Comparison of ENCODE assay signal across 9 cellular contexts in the genomic region with DNA sequence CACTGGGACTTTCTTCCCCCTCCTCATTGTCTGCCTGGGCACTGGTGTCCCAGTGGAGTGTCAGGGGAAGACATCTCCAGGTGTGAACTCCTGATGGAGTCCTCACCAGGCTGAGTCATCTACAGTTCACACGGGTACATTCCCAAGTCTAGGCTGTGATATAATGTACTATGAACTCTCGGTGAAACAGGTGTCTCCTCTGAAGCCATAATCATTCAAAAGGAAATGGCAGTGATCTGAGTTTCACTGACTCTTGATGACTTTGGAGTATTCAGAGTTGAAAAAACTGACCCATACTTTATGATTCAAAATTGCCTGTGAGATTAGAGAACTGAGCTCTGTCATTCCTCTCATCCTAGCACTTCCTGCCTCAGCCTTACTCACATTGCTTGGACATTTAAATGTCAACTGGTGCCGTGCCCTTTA. TPM values are rescaled to one million over a fixed set of nuclear protein-coding genes. Genes with fewer than 3 reads are reported as not detected.
DNase-seq lines count a peak whose midpoint lies in the region; ATAC-seq and TF ChIP-seq lines count a peak whose summit lies in the region.
"Had no signal": no experiment of that assay in that cellular context is flagged by ENCODE, and none has a peak within 500 bp of the region (broad histone marks: within the 10 kb centered on the region; RNA-seq: fewer than 3 reads in every experiment).

No MANE protein-coding gene starts in this region.

- no peak overlapping the region for H3K27ac Mint-ChIP-seq in osteocyte (ENCODE audit: unreplicated experiment)

- H3K4me3 Mint-ChIP-seq in osteocyte (ENCODE audit: unreplicated experiment): no peak overlapping the region

- DNase-seq in A172 (ENCODE audit: low spot score) (peak; percentile 65), adipocyte (ENCODE audit: low read depth) (peak; percentile 49), cerebellar nuclear complex (lab: John Stamatoyannopoulos, UW) (no peak), osteocyte (ENCODE audit: extremely low spot score, unreplicated experiment) (no peak)
- DNase-seq in stimulated activated CD4-positive, alpha-beta T cell treated with anti-CD3 and anti-CD28 coated beads, Interleukin-12 subunit alpha, Interleukin-12 subunit beta, amount 100 ng/mL, for 4 hours: no peak
- DNase-seq in stimulated activated naive CD4-positive, alpha-beta T cell (lab: John Stamatoyannopoulos, UW): no peak
- DNase-seq: COR-L47 had no signal

- no peaks in the 10 kb centered on the region for H3K27me3 Mint-ChIP-seq in osteocyte (ENCODE audit: unreplicated experiment)

- H3K9me3 Mint-ChIP-seq in osteocyte (ENCODE audit: unreplicated experiment): no peaks in the 10 kb centered on the region

- peaks cover 22% of the 10 kb centered on the region for H3K4me1 Mint-ChIP-seq in osteocyte (ENCODE audit: unreplicated experiment)

- no peak overlapping the region for H3K4me3 ChIP-seq in adipocyte (ENCODE audit: low read length)

- H3K9ac ChIP-seq in adipocyte (ENCODE audit: low read length): no peak overlapping the region

- no peaks in the 10 kb centered on the region for H3K36me3 ChIP-seq in adipocyte (ENCODE audit: control insufficient read depth, insufficient read depth, low read length, severe bottlenecking)

- H3K36me3 Mint-ChIP-seq in osteocyte (ENCODE audit: unreplicated experiment): no peaks in the 10 kb centered on the region

- no peaks in the 10 kb centered on the region for H3K27me3 ChIP-seq in adipocyte (replicated peaks; ENCODE audit: control insufficient read depth, insufficient read depth, low read length)

- no peaks in the 10 kb centered on the region for H3K9me3 ChIP-seq in adipocyte (ENCODE audit: control insufficient read depth, low read length)

- peaks cover 22% of the 10 kb centered on the region for H3K4me1 ChIP-seq in adipocyte (ENCODE audit: control insufficient read depth, insufficient read depth, low read length)

- no peak for TF ChIP-seq CTCF in osteocyte (IDR thresholded peaks at IDR 0.05)

- ATAC-seq in GM19351 (IDR thresholded peaks at IDR 0.05; ENCODE audit: unreplicated experiment) (peak; percentile 20), HG03139 (IDR thresholded peaks at IDR 0.05; ENCODE audit: unreplicated experiment) (peak; percentile 41)

RNA-seq across cellular contexts. Expression of a gene that starts 9.1 kb away (rescaled TPM):
- total RNA-seq in A172 (2014; rRNA removed; shearing (Covaris generic)): 24.5 and 36.8 TPM in 2 replicates
- total RNA-seq in osteocyte: 3.5 and 3.6 TPM in 2 replicates

Comparison
In these comparisons a context has a peak if more than half of its experiments do, and no peak if none do; other contexts are left out.
1. DNase-seq: peak in A172 (single experiment) and adipocyte (single experiment); none in stimulated activated CD4-positive, alpha-beta T cell treated with anti-CD3 and anti-CD28 coated beads, Interleukin-12 subunit alpha, Interleukin-12 subunit beta, amount 100 ng/mL, for 4 hours (single experiment), cerebellar nuclear complex (0 of 2), stimulated activated naive CD4-positive, alpha-beta T cell (0 of 6) and osteocyte (single experiment).